Comparison of ENCODE assay signal across 8 cellular contexts in genomic region chr3:172836390-172836997, GRCh38.
DNase-seq lines count a peak whose midpoint lies in the region; ATAC-seq and TF ChIP-seq lines count a peak whose summit lies in the region.

No MANE protein-coding gene starts in this region.

- peak; percentile 50 to 64 for DNase-seq in AML-193 (lab: John Stamatoyannopoulos, UW)
- DNase-seq in HK-2 (ENCODE audit: unreplicated experiment): peak; percentile 17
- DNase-seq in endodermal cell: peak; percentile 78
- peak in 1 of 3 donors; percentile 80 for DNase-seq in mucosa of descending colon
- DNase-seq in natural killer cell treated with Interleukin-12 subunit alpha and Interleukin-12 subunit beta and Interleukin-15 and Interleukin-18, amount 100 ng/mL, for 72 hours (ENCODE audit: low spot score): no peak
- DNase-seq in activated effector memory CD4-positive, alpha-beta T cell treated with Interleukin-2 at 50 U/mL for 16 hours: no peak

- intact Hi-C loops in mucosa of descending colon (cut with DNase I, micrococcal nuclease): no loop called here

- H3K36me3 Mint-ChIP-seq in endodermal cell (ENCODE audit: low read depth): no peaks in the 10 kb centered on the region
- H3K36me3 Mint-ChIP-seq in natural killer cell treated with Interleukin-12 subunit alpha and Interleukin-12 subunit beta and Interleukin-15 and Interleukin-18, amount 100 ng/mL, for 72 hours: no peaks in the 10 kb centered on the region

- peaks cover 8% of the 10 kb centered on the region for H3K27me3 Mint-ChIP-seq in endodermal cell (ENCODE audit: insufficient read depth)
- H3K27me3 Mint-ChIP-seq in natural killer cell treated with Interleukin-12 subunit alpha and Interleukin-12 subunit beta and Interleukin-15 and Interleukin-18, amount 100 ng/mL, for 72 hours: peaks cover 19 to 30% of the 10 kb centered on the region in 2 donors

- ATAC-seq in GM18511 (IDR thresholded peaks at IDR 0.05; ENCODE audit: unreplicated experiment): peak; percentile 78
- ATAC-seq in mucosa of descending colon: peak; percentile 44
- no peak for ATAC-seq in natural killer cell treated with Interleukin-12 subunit alpha and Interleukin-12 subunit beta and Interleukin-15 and Interleukin-18, amount 100 ng/mL, for 72 hours

- H3K4me3 Mint-ChIP-seq in endodermal cell: no peak overlapping the region
- no peak overlapping the region for H3K4me3 Mint-ChIP-seq in natural killer cell treated with Interleukin-12 subunit alpha and Interleukin-12 subunit beta and Interleukin-15 and Interleukin-18, amount 100 ng/mL, for 72 hours

- peaks cover 4% of the 10 kb centered on the region for H3K4me1 Mint-ChIP-seq in endodermal cell
- H3K4me1 Mint-ChIP-seq in natural killer cell treated with Interleukin-12 subunit alpha and Interleukin-12 subunit beta and Interleukin-15 and Interleukin-18, amount 100 ng/mL, for 72 hours (ENCODE audit: low read depth in 2 of 2): no peaks in the 10 kb centered on the region

- H3K9me3 Mint-ChIP-seq in endodermal cell: no peaks in the 10 kb centered on the region
- H3K9me3 Mint-ChIP-seq in natural killer cell treated with Interleukin-12 subunit alpha and Interleukin-12 subunit beta and Interleukin-15 and Interleukin-18, amount 100 ng/mL, for 72 hours: no peaks in the 10 kb centered on the region

- H2AFZ ChIP-seq in OCI-LY3 (ENCODE audit: low read depth, low read length): no peak overlapping the region

- H4K20me1 ChIP-seq in OCI-LY3 (ENCODE audit: insufficient read depth, low read length): no peaks in the 10 kb centered on the region

- no peaks in the 10 kb centered on the region for H3K79me2 ChIP-seq in OCI-LY3 (ENCODE audit: low read length)

- H3K36me3 ChIP-seq in OCI-LY3 (replicated peaks; ENCODE audit: low read depth, low read length) (no peaks in the 10 kb centered on the region), endodermal cell (ENCODE audit: control insufficient read depth, insufficient read depth, low read length) (no peaks in the 10 kb centered on the region), mucosa of descending colon (ENCODE audit: low read depth) (no peaks in the 10 kb centered on the region)

- H3K4me1 ChIP-seq in OCI-LY3 (ENCODE audit: low read length): no peaks in the 10 kb centered on the region
- H3K4me1 ChIP-seq in endodermal cell (ENCODE audit: control insufficient read depth, insufficient read depth, low read length): no peaks in the 10 kb centered on the region
- H3K4me1 ChIP-seq in mucosa of descending colon (ENCODE audit: low read depth): no peaks in the 10 kb centered on the region

- H3K27ac ChIP-seq in OCI-LY3 (ENCODE audit: low read length) (no peak overlapping the region), endodermal cell (ENCODE audit: low read depth, low read length) (no peak overlapping the region)

- H3K9me3 ChIP-seq in OCI-LY3 (ENCODE audit: insufficient read depth, low read length) (no peaks in the 10 kb centered on the region), endodermal cell (ENCODE audit: control insufficient read depth, low read length) (no peaks in the 10 kb centered on the region), mucosa of descending colon (no peaks in the 10 kb centered on the region)

- TF ChIP-seq CTCF in OCI-LY3 (IDR thresholded peaks at IDR 0.05; ENCODE audit: low read depth, low read length) (peak; percentile 76), endodermal cell (conservative IDR thresholded peaks at IDR 0.05) (peak; percentile 82), mucosa of descending colon (IDR thresholded peaks at IDR 0.05) (no peak)

- H3K27ac Mint-ChIP-seq in endodermal cell: no peak overlapping the region
- H3K27ac Mint-ChIP-seq in natural killer cell treated with Interleukin-12 subunit alpha and Interleukin-12 subunit beta and Interleukin-15 and Interleukin-18, amount 100 ng/mL, for 72 hours: no peak overlapping the region

- H3K4me2 ChIP-seq in OCI-LY3 (ENCODE audit: low read length): no peak overlapping the region

- no peak overlapping the region for H3K4me3 ChIP-seq in OCI-LY3 (ENCODE audit: low read length)
- H3K4me3 ChIP-seq in endodermal cell (ENCODE audit: low read length): no peak overlapping the region
- H3K4me3 ChIP-seq in mucosa of descending colon: no peak overlapping the region

- no peaks in the 10 kb centered on the region for H3K27me3 ChIP-seq in OCI-LY3 (ENCODE audit: low read depth, low read length)
- no peaks in the 10 kb centered on the region for H3K27me3 ChIP-seq in endodermal cell (ENCODE audit: control insufficient read depth, insufficient read depth, low read length, poor library complexity, severe bottlenecking)

- H3K9ac ChIP-seq in OCI-LY3 (ENCODE audit: low read length): no peak overlapping the region
- H3K9ac ChIP-seq in endodermal cell (ENCODE audit: extremely low read depth, low read length, poor library complexity, severe bottlenecking): no peak overlapping the region

- WGBS in endodermal cell (ENCODE audit: insufficient coverage in 1 of 2, insufficient read length in 1 of 2), 2 experiments: 47 to 58% methylated on average over 4 to 6 of the region's 6 CpGs

Comparison
In these comparisons a context has a peak if more than half of its experiments do, and no peak if none do; other contexts are left out.
1. DNase-seq: peak in AML-193 (2 of 2), HK-2 (single experiment) and endodermal cell (single experiment); none in natural killer cell treated with Interleukin-12 subunit alpha and Interleukin-12 subunit beta and Interleukin-15 and Interleukin-18, amount 100 ng/mL, for 72 hours (single experiment) and activated effector memory CD4-positive, alpha-beta T cell treated with Interleukin-2 at 50 U/mL for 16 hours (single experiment).
2. ATAC-seq: peak in GM18511 (single experiment) and mucosa of descending colon (single experiment); none in natural killer cell treated with Interleukin-12 subunit alpha and Interleukin-12 subunit beta and Interleukin-15 and Interleukin-18, amount 100 ng/mL, for 72 hours (0 of 2).